ENCODE assay signal across 1 cellular context in the genomic region with DNA sequence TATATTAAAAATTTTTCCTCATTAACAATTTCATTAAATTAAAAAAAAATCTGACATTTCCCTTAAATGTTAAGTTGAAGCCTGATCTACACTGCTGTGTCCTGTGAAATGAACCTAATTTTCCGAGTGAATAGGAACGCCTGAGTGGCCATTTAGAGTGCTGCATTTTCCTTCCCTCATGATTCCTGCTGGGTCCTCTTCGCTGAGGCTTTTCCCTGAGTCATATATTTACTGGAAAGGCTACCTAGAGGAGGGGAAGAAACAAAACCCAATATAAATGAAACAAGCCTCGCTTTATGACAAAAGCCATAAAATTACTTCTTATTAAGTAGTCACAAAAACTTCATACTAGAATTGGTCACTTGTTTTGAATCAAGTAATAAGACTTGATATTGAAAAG.
TF ChIP-seq lines count a peak whose summit lies in the region.

No MANE protein-coding gene starts in this region.

TF ChIP-seq in K562, 482 proteins besides CTCF, POLR2A, EP300 and RAD21:
- peak; percentile 43; the same call in 1 of the 2 replicates for TF ChIP-seq ZBTB5 (IDR thresholded peaks at IDR 0.05)
- TF ChIP-seq HINFP (tag; conservative IDR thresholded peaks at IDR 0.05; ENCODE audit: low read depth) = peak; percentile 82
- no peak for TF ChIP-seq NUFIP1 (IDR thresholded peaks at IDR 0.05; ENCODE audit: partially characterized antibody)
- TF ChIP-seq PCBP1 (IDR thresholded peaks at IDR 0.05; ENCODE audit: low read depth, low read length, poor library complexity, severe bottlenecking) = no peak
- TF ChIP-seq, protein P1, sequence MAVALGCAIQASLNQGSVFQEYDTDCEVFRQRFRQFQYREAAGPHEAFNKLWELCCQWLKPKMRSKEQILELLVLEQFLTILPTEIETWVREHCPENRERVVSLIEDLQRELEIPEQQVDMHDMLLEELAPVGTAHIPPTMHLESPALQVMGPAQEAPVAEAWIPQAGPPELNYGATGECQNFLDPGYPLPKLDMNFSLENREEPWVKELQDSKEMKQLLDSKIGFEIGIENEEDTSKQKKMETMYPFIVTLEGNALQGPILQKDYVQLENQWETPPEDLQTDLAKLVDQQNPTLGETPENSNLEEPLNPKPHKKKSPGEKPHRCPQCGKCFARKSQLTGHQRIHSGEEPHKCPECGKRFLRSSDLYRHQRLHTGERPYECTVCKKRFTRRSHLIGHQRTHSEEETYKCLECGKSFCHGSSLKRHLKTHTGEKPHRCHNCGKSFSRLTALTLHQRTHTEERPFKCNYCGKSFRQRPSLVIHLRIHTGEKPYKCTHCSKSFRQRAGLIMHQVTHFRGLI (CRISPR knock-in tag; IDR thresholded peaks at IDR 0.05) = no peak
- no peak for TF ChIP-seq ZNF561 (CRISPR knock-in tag; conservative IDR thresholded peaks at IDR 0.05)
